17 cellular contexts compared by ENCODE assay signal in genomic region chr7:91325731-91326130, GRCh38.
A peak's percentile ranks its signal among the peaks of the same experiment; 100 is the strongest.
DNase-seq lines count a peak whose midpoint lies in the region; TF ChIP-seq lines count a peak whose summit lies in the region.
"Had no signal": no experiment of that assay in that cellular context is flagged by ENCODE, and none has a peak within 500 bp of the region (broad histone marks: within the 10 kb centered on the region; RNA-seq: fewer than 3 reads in every experiment).

No MANE protein-coding gene starts in this region.

- H3K27me3 Mint-ChIP-seq in progenitor cell of endocrine pancreas = no peaks in the 10 kb centered on the region
- H3K27me3 Mint-ChIP-seq: activated CD4-positive, alpha-beta T cell treated with anti-CD3 and anti-CD28 coated beads for 36 hours; activated naive CD4-positive, alpha-beta T cell treated with anti-CD3 and anti-CD28 coated beads, Interleukin-2, amount 50 U/mL, for 24 hours; CD8-positive, alpha-beta memory T cell had no signal

- TF ChIP-seq CTCF in astrocyte of the spinal cord (IDR thresholded peaks at IDR 0.05; ENCODE audit: low read depth, low read length) (no peak), progenitor cell of endocrine pancreas (IDR thresholded peaks at IDR 0.05; ENCODE audit: unreplicated experiment) (no peak), GM20000 (IDR thresholded peaks at IDR 0.05; ENCODE audit: extremely low read depth, missing control alignments) (no peak)

- H3K36me3 Mint-ChIP-seq in progenitor cell of endocrine pancreas (ENCODE audit: insufficient read depth) = no peaks in the 10 kb centered on the region
- H3K36me3 Mint-ChIP-seq: activated naive CD4-positive, alpha-beta T cell treated with anti-CD3 and anti-CD28 coated beads, Interleukin-2, amount 50 U/mL, for 24 hours; CD8-positive, alpha-beta memory T cell had no signal

- DNase-seq in NCI-H1417 (lab: John Stamatoyannopoulos, UW) (peak in 2 of 3 experiments; percentile 29 to 65), NCI-H1417 treated with DMSO at 0.1 percent for 48 hours (lab: John Stamatoyannopoulos, UW) (no peak), NCI-H82 (lab: John Stamatoyannopoulos, UW) (peak; percentile 86), astrocyte of the spinal cord (ENCODE audit: low read depth, low spot score) (peak; percentile 15), skeletal muscle cell (ENCODE audit: low read depth) (peak; percentile 29), progenitor cell of endocrine pancreas (ENCODE audit: low spot score, unreplicated experiment) (no peak), ecto neural progenitor cell (ENCODE audit: low spot score) (no peak), GM20000 (ENCODE audit: low spot score) (no peak)
- DNase-seq: 8988T; activated CD4-positive, alpha-beta T cell treated with anti-CD3 and anti-CD28 coated beads for 36 hours; activated CD8-positive, alpha-beta memory T cell treated with anti-CD3 and anti-CD28 coated beads, Interleukin-2, amount 50 U/mL, for 4 hours; brain microvascular endothelial cell; CD8-positive, alpha-beta memory T cell; hippocampal formation; kidney glomerular epithelial cell; trophoblast cell had no signal

- no peak overlapping the region for H3K27ac Mint-ChIP-seq in progenitor cell of endocrine pancreas
- H3K27ac Mint-ChIP-seq: activated CD4-positive, alpha-beta T cell treated with anti-CD3 and anti-CD28 coated beads for 36 hours; activated naive CD4-positive, alpha-beta T cell treated with anti-CD3 and anti-CD28 coated beads, Interleukin-2, amount 50 U/mL, for 24 hours; CD8-positive, alpha-beta memory T cell had no signal

- H3K9me3 Mint-ChIP-seq in progenitor cell of endocrine pancreas (ENCODE audit: low read depth) = no peaks in the 10 kb centered on the region
- H3K9me3 Mint-ChIP-seq: activated naive CD4-positive, alpha-beta T cell treated with anti-CD3 and anti-CD28 coated beads, Interleukin-2, amount 50 U/mL, for 24 hours had no signal

- H3K4me3 ChIP-seq in astrocyte of the spinal cord (ENCODE audit: low read depth, low read length) = no peak overlapping the region
- H3K4me3 ChIP-seq in skeletal muscle cell (ENCODE audit: low read depth, low read length) = no peak overlapping the region

- H3K4me1 Mint-ChIP-seq in progenitor cell of endocrine pancreas (ENCODE audit: low read depth) = no peaks in the 10 kb centered on the region
- H3K4me1 Mint-ChIP-seq: activated naive CD4-positive, alpha-beta T cell treated with anti-CD3 and anti-CD28 coated beads, Interleukin-2, amount 50 U/mL, for 24 hours; CD8-positive, alpha-beta memory T cell had no signal

- in situ Hi-C loops in astrocyte of the spinal cord (cut with HindIII; ENCODE audit: low sequenced_read_pairs) = no loop called here

- H3K4me3 Mint-ChIP-seq in progenitor cell of endocrine pancreas (ENCODE audit: low read depth) = no peak overlapping the region
- H3K4me3 Mint-ChIP-seq: activated CD4-positive, alpha-beta T cell treated with anti-CD3 and anti-CD28 coated beads for 36 hours; activated naive CD4-positive, alpha-beta T cell treated with anti-CD3 and anti-CD28 coated beads, Interleukin-2, amount 50 U/mL, for 24 hours; CD8-positive, alpha-beta memory T cell had no signal

Comparison
In these comparisons a context has a peak if more than half of its experiments do, and no peak if none do; other contexts are left out.
1. DNase-seq: peak in NCI-H1417 (2 of 3), NCI-H82 (single experiment), astrocyte of the spinal cord (single experiment) and skeletal muscle cell (single experiment); none in NCI-H1417 treated with DMSO at 0.1 percent for 48 hours (single experiment), progenitor cell of endocrine pancreas (single experiment), ecto neural progenitor cell (single experiment) and GM20000 (single experiment).